ENCODE assay signal across 1 cellular context in genomic region chr11:134791102-134791501, GRCh38.
TF ChIP-seq lines count a peak whose summit lies in the region.

No MANE protein-coding gene starts in this region.

TF ChIP-seq in SK-N-SH treated with all-trans-retinoic acid at 6 μM for 48 hours, 23 proteins besides CTCF, POLR2A, EP300 and RAD21 (continued from another document):
- peak; percentile 69; the same call in 1 of the 2 replicates for TF ChIP-seq CSRNP3 (CRISPR knock-in tag; IDR thresholded peaks at IDR 0.05)
- TF ChIP-seq CSDC2 (CRISPR knock-in tag; IDR thresholded peaks at IDR 0.05), result no peak
- TF ChIP-seq BACH2 (CRISPR knock-in tag; IDR thresholded peaks at IDR 0.05; ENCODE audit: borderline replicate concordance), result no peak
- 0 out of 2 replicates have a peak, but pooled peaks have one; percentile 56 for TF ChIP-seq SNAI2 (CRISPR knock-in tag; IDR thresholded peaks at IDR 0.05)
- TF ChIP-seq TCF4 (CRISPR knock-in tag; IDR thresholded peaks at IDR 0.05; ENCODE audit: borderline replicate concordance), result peak; percentile 80
- no peak for TF ChIP-seq ZFP30 (CRISPR knock-in tag; IDR thresholded peaks at IDR 0.05)
- TF ChIP-seq ZFP3 (CRISPR knock-in tag; IDR thresholded peaks at IDR 0.05), result no peak
- TF ChIP-seq RARB (CRISPR knock-in tag; IDR thresholded peaks at IDR 0.05), result no peak
- TF ChIP-seq ZNF565 (CRISPR knock-in tag; conservative IDR thresholded peaks at IDR 0.05; ENCODE audit: low read depth), result no peak
